ENCODE assay signal across 16 cellular contexts in the genomic region with DNA sequence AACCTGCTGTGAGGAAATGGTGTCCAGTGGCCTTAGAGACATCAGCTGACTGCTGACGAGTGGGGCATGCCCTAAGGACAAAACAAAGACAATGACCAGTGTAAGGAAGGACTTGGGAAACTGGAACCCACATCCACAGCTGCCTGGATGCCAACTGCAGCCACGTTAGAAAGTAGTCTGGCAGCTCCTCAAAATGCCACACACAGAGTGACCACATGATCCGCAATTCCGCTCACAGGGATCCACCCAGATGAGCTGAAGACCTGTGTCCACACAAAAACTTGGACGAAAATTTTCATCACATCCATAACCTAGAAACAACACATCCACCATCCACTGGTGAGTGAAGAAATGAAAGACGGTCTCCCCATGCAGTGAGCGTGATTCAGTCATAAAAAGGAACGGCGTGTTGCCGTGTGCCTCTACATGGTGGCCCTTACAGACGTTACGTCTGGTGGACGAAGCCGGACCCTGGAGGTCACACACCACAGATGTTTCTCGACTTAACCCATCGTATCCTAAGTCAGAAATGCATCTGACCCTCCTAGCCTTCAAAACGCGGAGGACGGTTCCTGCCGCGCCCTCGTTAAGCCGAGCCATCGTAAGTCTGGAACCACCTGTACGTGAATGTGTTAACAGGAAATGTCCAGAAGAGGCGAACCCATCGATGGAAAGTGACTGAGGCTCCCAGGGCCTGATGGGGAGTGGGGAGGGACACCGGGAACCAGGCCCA. TPM values are rescaled to one million over a fixed set of nuclear protein-coding genes. Genes with fewer than 3 reads are reported as not detected.
A peak's percentile ranks its signal among the peaks of the same experiment; 100 is the strongest.
DNase-seq lines count a peak whose midpoint lies in the region; ATAC-seq lines count a peak whose summit lies in the region.
"Had no signal": no experiment of that assay in that cellular context is flagged by ENCODE, and none has a peak within 500 bp of the region (broad histone marks: within the 10 kb centered on the region; RNA-seq: fewer than 3 reads in every experiment).

No MANE protein-coding gene starts in this region.

- peak overlapping the region; percentile 54 for H3K27ac Mint-ChIP-seq in T-helper 17 cell
- H3K27ac Mint-ChIP-seq: CD8-positive, alpha-beta T cell; GM23338 had no signal

- no peaks in the 10 kb centered on the region for H3K27me3 ChIP-seq in rectal smooth muscle tissue (ENCODE audit: control insufficient read depth, insufficient read depth, low read length)
- H3K27me3 ChIP-seq: BE2C had no signal

- no peak overlapping the region for H3K9ac ChIP-seq in rectal smooth muscle tissue (ENCODE audit: low read length)

- no peak overlapping the region for H3K4me3 ChIP-seq in rectal smooth muscle tissue (ENCODE audit: low read length)
- H3K4me3 ChIP-seq: GM23338, K562 had no signal

- peaks cover 3% of the 10 kb centered on the region for H3K36me3 Mint-ChIP-seq in T-helper 17 cell (ENCODE audit: low read depth)

- no peak overlapping the region for H3K4me3 Mint-ChIP-seq in T-helper 17 cell
- H3K4me3 Mint-ChIP-seq: CD8-positive, alpha-beta T cell; GM23338 had no signal

- in situ Hi-C loops in ACHN (cut with HindIII; ENCODE audit: low pct_ligation_motif_present, low pct_unique_long_range_greater_than_20kb, low sequenced_read_pairs) = no loop called here

- H3K27ac ChIP-seq in rectal smooth muscle tissue (ENCODE audit: low read depth, low read length) = peak overlapping the region; percentile 57

- peaks cover 8% of the 10 kb centered on the region for H3K4me1 Mint-ChIP-seq in T-helper 17 cell

- no peaks in the 10 kb centered on the region for H3K27me3 Mint-ChIP-seq in T-helper 17 cell

- no peaks in the 10 kb centered on the region for H3K36me3 ChIP-seq in rectal smooth muscle tissue (ENCODE audit: control insufficient read depth, insufficient read depth, low read length)
- H3K36me3 ChIP-seq: BE2C had no signal

- peaks cover 4% of the 10 kb centered on the region for H3K4me1 ChIP-seq in rectal smooth muscle tissue (ENCODE audit: control insufficient read depth, insufficient read depth, low read length)
- H3K4me1 ChIP-seq: BE2C had no signal

- ATAC-seq in T-helper 17 cell (no peak), HG03025 (IDR thresholded peaks at IDR 0.05; ENCODE audit: low FRiP score, unreplicated experiment) (no peak), GM21825 (IDR thresholded peaks at IDR 0.05; ENCODE audit: unreplicated experiment) (no peak)
- ATAC-seq: CD8-positive, alpha-beta T cell; GM23338; HCT116; K562 had no signal

- DNase-seq in ACHN (peak; percentile 6), T-helper 17 cell (no peak), foreskin melanocyte (peak; percentile 59), D341Med (ENCODE audit: low spot score) (no peak)
- DNase-seq: BE2C, NCI-H187, NCI-H345, NCI-H526, SIG-M5 had no signal

- H3K9me3 ChIP-seq in T-helper 17 cell (ENCODE audit: control insufficient read depth, low read length, poor library complexity, severe bottlenecking) = no peaks in the 10 kb centered on the region
- H3K9me3 ChIP-seq: BE2C had no signal

RNA-seq across cellular contexts. Expression of a gene that starts 40.6 kb away (rescaled TPM):
- total RNA-seq in T-helper 17 cell = 100 to 1,000 TPM in 1 of 2 donors, 10 to 100 TPM in 1; 81.4 to 100 TPM

Comparison
In these comparisons a context has a peak if more than half of its experiments do, and no peak if none do; other contexts are left out.
1. DNase-seq: peak in ACHN (single experiment) and foreskin melanocyte (single experiment); none in T-helper 17 cell (0 of 3) and D341Med (single experiment).